6 cellular contexts compared by ENCODE assay signal in genomic region chr12:6148722-6149121, GRCh38. TPM values are rescaled to one million over a fixed set of nuclear protein-coding genes. Genes with fewer than 3 reads are reported as not detected.
"Had no signal": no experiment of that assay in that cellular context is flagged by ENCODE, and none has a peak within 500 bp of the region (broad histone marks: within the 10 kb centered on the region; RNA-seq: fewer than 3 reads in every experiment).

No MANE protein-coding gene starts in this region.

RNA-seq across cellular contexts. Expression of gene VWF, which starts 24.3 kb away (rescaled TPM):
- total RNA-seq: activated B cell treated with CpG ODN at 0.5 μM for 24 hours; activated CD4-positive, alpha-beta memory T cell treated with anti-CD3 and anti-CD28 coated beads for 36 hours; activated CD4-positive, alpha-beta T cell treated with anti-CD3 and anti-CD28 coated beads, Interleukin-2, amount 10 ng/mL, durations not matched to agents 24 days and 14 days; activated naive CD4-positive, alpha-beta T cell treated with anti-CD3 and anti-CD28 coated beads for 36 hours; activated T-helper 1 cell treated with anti-CD3 and anti-CD28 coated beads, Interleukin-12 subunit alpha, Interleukin-12 subunit beta, Interleukin-2, Interleukin-4 antibody, amounts not matched to agents 30 ng/mL and 10 ng/mL and 1 ng/mL, durations not matched to agents 14 hours and 24 hours and 36 hours; T-helper 1 cell treated with Interleukin-12 subunit alpha and Interleukin-12 subunit beta and Interleukin-4 antibody, amounts not matched to agents 30 ng/mL and 1 ng/mL, for 36 hours had no signal
